ENCODE assay signal across 7 cellular contexts in the genomic region with DNA sequence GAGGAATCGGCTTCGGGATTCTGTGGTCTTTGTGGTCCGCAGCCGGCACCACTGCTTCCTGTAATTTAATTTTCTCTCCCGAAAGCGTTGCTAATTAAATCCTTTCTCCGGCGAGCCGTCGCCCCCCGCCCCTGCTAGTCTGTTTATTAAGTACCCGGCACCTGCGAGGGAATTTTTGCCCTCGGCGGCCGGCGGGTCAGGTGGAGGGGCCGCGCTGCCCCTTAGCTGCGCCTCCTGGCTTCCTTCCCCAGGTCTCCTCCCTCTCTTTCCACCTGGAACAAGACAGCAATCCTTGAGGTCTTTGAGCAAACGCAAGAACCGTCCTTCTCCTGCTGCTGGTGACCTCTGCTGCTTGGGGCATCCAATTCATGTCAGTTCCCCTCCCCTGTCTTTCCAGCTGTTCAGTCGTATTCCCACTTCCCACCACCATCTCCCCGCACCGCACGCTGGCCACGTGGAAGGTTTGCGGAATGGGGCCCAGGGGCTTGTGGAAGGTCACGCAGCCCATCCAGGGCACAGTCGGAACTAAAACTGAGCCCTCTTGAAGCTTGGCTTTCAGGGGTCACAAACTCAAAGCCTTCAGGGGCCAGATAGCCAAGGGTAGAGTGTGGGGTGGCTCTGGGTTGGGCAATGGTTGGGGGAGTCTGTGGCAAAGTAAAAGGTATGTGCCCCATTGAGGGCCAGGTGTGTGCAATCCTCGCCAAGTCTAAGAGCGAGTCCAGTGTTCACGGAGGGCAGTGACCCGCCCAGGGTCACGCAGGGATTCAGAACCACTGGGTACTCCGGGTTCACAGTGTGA. TPM values are rescaled to one million over a fixed set of nuclear protein-coding genes. Genes with fewer than 3 reads are reported as not detected.
A peak's percentile ranks its signal among the peaks of the same experiment; 100 is the strongest.
DNase-seq lines count a peak whose midpoint lies in the region; ATAC-seq and TF ChIP-seq lines count a peak whose summit lies in the region.

No MANE protein-coding gene starts in this region.

- H3K27me3 ChIP-seq in hepatocyte (peaks cover 36% of the 10 kb centered on the region), skeletal muscle tissue (ENCODE audit: control insufficient read depth in 3 of 3, insufficient read depth in 3 of 3, low read length in 3 of 3) (peaks cover 3 to 7% (median 5%) of the 10 kb centered on the region in 3 donors)

- no peak for ATAC-seq in T-cell (replicated peaks in 1 of 4)
- ATAC-seq in GM19395 (IDR thresholded peaks at IDR 0.05; ENCODE audit: unreplicated experiment): no peak

- H3K4me3 Mint-ChIP-seq in T-cell: peak overlapping the region; percentile 53 to 79 (median 71)

- no peaks in the 10 kb centered on the region for H4K20me1 ChIP-seq in hepatocyte (ENCODE audit: insufficient read depth, poor library complexity, severe bottlenecking)

- no peaks in the 10 kb centered on the region for H3K79me2 ChIP-seq in hepatocyte

- H3K4me1 ChIP-seq in hepatocyte (ENCODE audit: insufficient read depth) (peaks cover 21% of the 10 kb centered on the region), skeletal muscle tissue (ENCODE audit: control insufficient read depth in 3 of 3, insufficient read depth in 3 of 3, low read length in 3 of 3) (peaks cover 36 to 47% (median 44%) of the 10 kb centered on the region in 3 donors)

- no peaks in the 10 kb centered on the region for H3K9me2 ChIP-seq in hepatocyte (replicated peaks; ENCODE audit: insufficient read depth)

- H2AFZ ChIP-seq in hepatocyte: peak overlapping the region; percentile 74

- H3K4me3 ChIP-seq in hepatocyte (peak overlapping the region; percentile 64), skeletal muscle tissue (ENCODE audit: low read length in 3 of 3) (peak overlapping the region in 2 of 3 donors; percentile 72 to 84)

- H3K27me3 Mint-ChIP-seq in T-cell: peaks cover 8 to 43% of the 10 kb centered on the region in 2 donors

- no peak overlapping the region for H3K27ac Mint-ChIP-seq in T-cell

- POLR2A ChIA-PET in T-cell (lab: Charles Lee): no interaction called here

- TF ChIP-seq CTCF in GM20000 (IDR thresholded peaks at IDR 0.05; ENCODE audit: extremely low read depth, missing control alignments): no peak
- no peak for TF ChIP-seq CTCF in hepatocyte (IDR thresholded peaks at IDR 0.05; ENCODE audit: poor library complexity)

- peaks cover 38 to 46% (median 45%) of the 10 kb centered on the region in 3 donors for H3K4me1 Mint-ChIP-seq in T-cell

- H3K9me3 ChIP-seq in hepatocyte (ENCODE audit: low read depth) (no peaks in the 10 kb centered on the region), skeletal muscle tissue (ENCODE audit: control insufficient read depth in 3 of 3, low read length in 3 of 3) (no peaks in the 10 kb centered on the region)

- H3K36me3 ChIP-seq in hepatocyte (replicated peaks; ENCODE audit: insufficient read depth, low read depth) (no peaks in the 10 kb centered on the region), skeletal muscle tissue (ENCODE audit: control insufficient read depth in 3 of 3, insufficient read depth in 3 of 3, low read length in 3 of 3) (no peaks in the 10 kb centered on the region)

- 37% methylated on average over 36 of the region's 36 CpGs for WGBS in hepatocyte (ENCODE audit: low lambda C conversion rate, missing lambda C conversion rate)

- no peaks in the 10 kb centered on the region for H3K9me3 Mint-ChIP-seq in T-cell

- H3K36me3 Mint-ChIP-seq in T-cell: peaks cover 6% of the 10 kb centered on the region

- H3K4me2 ChIP-seq in hepatocyte: peak overlapping the region; percentile 98

- peak overlapping the region in 1 of 3 donors; percentile 57 for H3K9ac ChIP-seq in skeletal muscle tissue (ENCODE audit: low read depth in 1 of 3, low read length in 3 of 3)

- peak; percentile 11 for DNase-seq in GM20000 (ENCODE audit: low spot score)
- DNase-seq in T-cell: no peak
- DNase-seq in hepatocyte (ENCODE audit: low spot score): no peak
- no peak for DNase-seq in cerebellum (ENCODE audit: low spot score)
- no peak for DNase-seq in activated gamma-delta T cell (lab: John Stamatoyannopoulos, UW)

- no peak overlapping the region for H3K27ac ChIP-seq in hepatocyte
- no peak overlapping the region for H3K27ac ChIP-seq in skeletal muscle tissue (ENCODE audit: low read depth, low read length)

- CTCF ChIA-PET in T-cell (lab: Charles Lee): interaction anchor here in 1 of 2 donors (0.7 to 1.0 kb wide), 2 partner anchors 9 to 12 kb away, joined by 3 read pairs; no protein-coding TSS in a partner anchor

RNA-seq across cellular contexts. Expression of gene ZDHHC22, which starts 16.1 kb away (rescaled TPM):
- under 1 TPM in 1 of 5 donors, not detected in 4; 0.06 TPM for total RNA-seq in T-cell
- 0.04 TPM in 1 of 2 replicates, not detected in the other for total RNA-seq in hepatocyte
- not detected in 2 replicates for polyA plus RNA-seq in hepatocyte
- total RNA-seq in skeletal muscle tissue: 0.52 TPM
- 9.8 TPM for total RNA-seq in cerebellum

RNA-seq across cellular contexts. Expression of gene CIPC, which starts 27.4 kb away (rescaled TPM):
- total RNA-seq in T-cell: 10 to 100 TPM in 3 of 5 donors, 1 to 10 TPM in 2; 8.4 to 14.0 (median 11.8) TPM
- 25.6 and 29.6 TPM in 2 replicates for total RNA-seq in hepatocyte
- 9.6 and 10.5 TPM in 2 replicates for polyA plus RNA-seq in hepatocyte
- 13.6 TPM for total RNA-seq in skeletal muscle tissue
- total RNA-seq in cerebellum: 40.9 TPM

RNA-seq across cellular contexts. Expression of gene TMEM63C, which starts 56.1 kb away (rescaled TPM):
- total RNA-seq in T-cell (1 to 10 TPM in 3 of 5 donors, under 1 TPM in 2; 0.76 to 2.6 (median 1.3) TPM), hepatocyte (4.9 and 5.1 TPM in 2 replicates), skeletal muscle tissue (3.1 TPM), cerebellum (16.9 TPM)
- polyA plus RNA-seq in hepatocyte: 5.4 and 9.7 TPM in 2 replicates
